ENCODE assay signal across 1 cellular context in the genomic region with DNA sequence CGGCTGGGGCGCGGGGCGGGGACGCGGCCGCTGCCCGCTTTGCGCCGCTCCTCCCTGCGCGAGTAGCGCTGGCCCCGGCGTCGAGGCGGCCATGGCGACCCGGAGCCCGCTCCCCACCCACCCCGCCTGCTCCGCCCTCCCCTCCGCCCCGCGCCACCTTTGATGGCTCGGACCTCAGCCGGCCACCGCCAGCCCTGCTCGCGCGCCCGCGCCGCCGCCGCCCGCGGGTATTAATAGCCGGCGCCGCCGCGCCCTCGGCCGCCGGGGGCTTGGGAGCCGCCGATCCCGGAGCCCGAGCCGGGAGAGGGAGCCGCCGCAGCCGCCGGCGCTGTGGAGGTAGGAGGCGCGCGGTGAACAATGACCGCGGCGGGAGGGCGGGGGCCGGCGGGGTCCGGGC.
TF ChIP-seq lines count a peak whose summit lies in the region.

No MANE protein-coding gene starts in this region.

TF ChIP-seq in SK-N-SH, 30 proteins besides CTCF, POLR2A, EP300 and RAD21 (continued from another document):
- TF ChIP-seq, protein P1, sequence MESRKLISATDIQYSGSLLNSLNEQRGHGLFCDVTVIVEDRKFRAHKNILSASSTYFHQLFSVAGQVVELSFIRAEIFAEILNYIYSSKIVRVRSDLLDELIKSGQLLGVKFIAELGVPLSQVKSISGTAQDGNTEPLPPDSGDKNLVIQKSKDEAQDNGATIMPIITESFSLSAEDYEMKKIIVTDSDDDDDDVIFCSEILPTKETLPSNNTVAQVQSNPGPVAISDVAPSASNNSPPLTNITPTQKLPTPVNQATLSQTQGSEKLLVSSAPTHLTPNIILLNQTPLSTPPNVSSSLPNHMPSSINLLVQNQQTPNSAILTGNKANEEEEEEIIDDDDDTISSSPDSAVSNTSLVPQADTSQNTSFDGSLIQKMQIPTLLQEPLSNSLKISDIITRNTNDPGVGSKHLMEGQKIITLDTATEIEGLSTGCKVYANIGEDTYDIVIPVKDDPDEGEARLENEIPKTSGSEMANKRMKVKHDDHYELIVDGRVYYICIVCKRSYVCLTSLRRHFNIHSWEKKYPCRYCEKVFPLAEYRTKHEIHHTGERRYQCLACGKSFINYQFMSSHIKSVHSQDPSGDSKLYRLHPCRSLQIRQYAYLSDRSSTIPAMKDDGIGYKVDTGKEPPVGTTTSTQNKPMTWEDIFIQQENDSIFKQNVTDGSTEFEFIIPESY (IDR thresholded peaks at IDR 0.05; ENCODE audit: borderline replicate concordance, low read depth): no peak
- TF ChIP-seq USF2 (IDR thresholded peaks at IDR 0.05; ENCODE audit: borderline replicate concordance, low read depth, low read length) (no peak), ELF1 (IDR thresholded peaks at IDR 0.05) (no peak), NRF1 (IDR thresholded peaks at IDR 0.05; ENCODE audit: low read depth, low read length) (no peak), GATA2 (CRISPR knock-in tag; IDR thresholded peaks at IDR 0.05) (no peak), FOXM1 (IDR thresholded peaks at IDR 0.05; ENCODE audit: low read depth) (no peak), RXRA (IDR thresholded peaks at IDR 0.05; ENCODE audit: borderline replicate concordance, low read depth) (no peak), CHD2 (IDR thresholded peaks at IDR 0.05; ENCODE audit: low read length, partially characterized antibody) (no peak), USF1 (IDR thresholded peaks at IDR 0.05; ENCODE audit: borderline replicate concordance, low read depth) (no peak), FOXJ3 (CRISPR knock-in tag; IDR thresholded peaks at IDR 0.05) (no peak), MXI1 (IDR thresholded peaks at IDR 0.05; ENCODE audit: low read depth, low read length) (no peak), GABPA (IDR thresholded peaks at IDR 0.05; ENCODE audit: low read depth) (no peak)
- TF ChIP-seq, protein P2, sequence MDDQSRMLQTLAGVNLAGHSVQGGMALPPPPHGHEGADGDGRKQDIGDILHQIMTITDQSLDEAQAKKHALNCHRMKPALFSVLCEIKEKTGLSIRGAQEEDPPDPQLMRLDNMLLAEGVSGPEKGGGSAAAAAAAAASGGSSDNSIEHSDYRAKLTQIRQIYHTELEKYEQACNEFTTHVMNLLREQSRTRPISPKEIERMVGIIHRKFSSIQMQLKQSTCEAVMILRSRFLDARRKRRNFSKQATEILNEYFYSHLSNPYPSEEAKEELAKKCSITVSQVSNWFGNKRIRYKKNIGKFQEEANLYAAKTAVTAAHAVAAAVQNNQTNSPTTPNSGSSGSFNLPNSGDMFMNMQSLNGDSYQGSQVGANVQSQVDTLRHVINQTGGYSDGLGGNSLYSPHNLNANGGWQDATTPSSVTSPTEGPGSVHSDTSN (IDR thresholded peaks at IDR 0.05): no peak
- TF ChIP-seq, protein P3, sequence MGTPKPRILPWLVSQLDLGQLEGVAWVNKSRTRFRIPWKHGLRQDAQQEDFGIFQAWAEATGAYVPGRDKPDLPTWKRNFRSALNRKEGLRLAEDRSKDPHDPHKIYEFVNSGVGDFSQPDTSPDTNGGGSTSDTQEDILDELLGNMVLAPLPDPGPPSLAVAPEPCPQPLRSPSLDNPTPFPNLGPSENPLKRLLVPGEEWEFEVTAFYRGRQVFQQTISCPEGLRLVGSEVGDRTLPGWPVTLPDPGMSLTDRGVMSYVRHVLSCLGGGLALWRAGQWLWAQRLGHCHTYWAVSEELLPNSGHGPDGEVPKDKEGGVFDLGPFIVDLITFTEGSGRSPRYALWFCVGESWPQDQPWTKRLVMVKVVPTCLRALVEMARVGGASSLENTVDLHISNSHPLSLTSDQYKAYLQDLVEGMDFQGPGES (IDR thresholded peaks at IDR 0.05; ENCODE audit: low read depth, low read length): no peak
